11 cellular contexts compared by ENCODE assay signal in genomic region chr2:238321467-238321866, GRCh38. TPM values are rescaled to one million over a fixed set of nuclear protein-coding genes. Genes with fewer than 3 reads are reported as not detected.
DNase-seq lines count a peak whose midpoint lies in the region; ATAC-seq, FAIRE-seq and TF ChIP-seq lines count a peak whose summit lies in the region.
"Had no signal": no experiment of that assay in that cellular context is flagged by ENCODE, and none has a peak within 500 bp of the region (broad histone marks: within the 10 kb centered on the region; RNA-seq: fewer than 3 reads in every experiment).

No MANE protein-coding gene starts in this region.

- peak overlapping the region; percentile 75 for H3K4me3 ChIP-seq in GM23248
- H3K4me3 ChIP-seq in SU-DHL-6 (ENCODE audit: insufficient read depth, low read length, poor library complexity, severe bottlenecking): no peak overlapping the region
- peak overlapping the region; percentile 79 for H3K4me3 ChIP-seq in fibroblast of the aortic adventitia (ENCODE audit: low read depth, low read length)
- H3K4me3 ChIP-seq in gastrocnemius medialis: peak overlapping the region; percentile 65 to 74 (median 66)

- in situ Hi-C loops in GM23248 (cut with MboI) (no loop called here), gastrocnemius medialis (cut with MboI; ENCODE audit: low sequenced_read_pairs in 4 of 4) (no loop called here)

- ATAC-seq in gastrocnemius medialis (no peak), HG02571 (IDR thresholded peaks at IDR 0.05; ENCODE audit: unreplicated experiment) (no peak)

- H3K9me2 ChIP-seq in GM23248 (ENCODE audit: insufficient read depth): no peaks in the 10 kb centered on the region
- no peaks in the 10 kb centered on the region for H3K9me2 ChIP-seq in SU-DHL-6 (replicated peaks; ENCODE audit: insufficient read depth, low read length)

- 69 to 71% methylated on average over 9 of the region's 9 CpGs for WGBS in GM23248 (ENCODE audit: low coverage in 1 of 2, low lambda C conversion rate in 2 of 2, missing lambda C conversion rate in 2 of 2), 2 experiments

- peaks cover 7% of the 10 kb centered on the region for H3K4me1 ChIP-seq in GM23248 (ENCODE audit: insufficient read depth)
- H3K4me1 ChIP-seq in gastrocnemius medialis: peaks cover 21 to 32% of the 10 kb centered on the region in 2 donors

- H2AFZ ChIP-seq in GM23248: peak overlapping the region; percentile 57
- H2AFZ ChIP-seq in SU-DHL-6 (ENCODE audit: low read depth, low read length, severe bottlenecking): no peak overlapping the region

- TF ChIP-seq CTCF in SU-DHL-6 (IDR thresholded peaks at IDR 0.05; ENCODE audit: insufficient read depth, low read length, poor library complexity, severe bottlenecking) (no peak), fibroblast of the aortic adventitia (IDR thresholded peaks at IDR 0.05; ENCODE audit: insufficient read depth, low read length) (no peak), gastrocnemius medialis (IDR thresholded peaks at IDR 0.05 in 4 of 5, conservative IDR thresholded peaks at IDR 0.05 in 1 of 5) (no peak)

- no peak for FAIRE-seq in GM12891 (lab: Jason Lieb, UNC)
- FAIRE-seq: colon had no signal

- H3K27me3 ChIP-seq in GM23248 (replicated peaks; ENCODE audit: insufficient read depth) (no peaks in the 10 kb centered on the region), SU-DHL-6 (ENCODE audit: low read length) (no peaks in the 10 kb centered on the region), gastrocnemius medialis (no peaks in the 10 kb centered on the region)

- no peaks in the 10 kb centered on the region for H3K9me3 ChIP-seq in GM23248 (ENCODE audit: low read depth)
- no peaks in the 10 kb centered on the region for H3K9me3 ChIP-seq in SU-DHL-6 (ENCODE audit: insufficient read depth, low read length)
- no peaks in the 10 kb centered on the region for H3K9me3 ChIP-seq in gastrocnemius medialis

- no peaks in the 10 kb centered on the region for H4K20me1 ChIP-seq in GM23248 (ENCODE audit: insufficient read depth)
- no peaks in the 10 kb centered on the region for H4K20me1 ChIP-seq in SU-DHL-6 (ENCODE audit: low read depth, low read length)

- no peak overlapping the region for H3K27ac ChIP-seq in GM23248
- H3K27ac ChIP-seq in SU-DHL-6 (ENCODE audit: low read depth, low read length): no peak overlapping the region
- H3K27ac ChIP-seq in gastrocnemius medialis: peak overlapping the region; percentile 69 to 82 (median 81)

- H3K79me2 ChIP-seq in GM23248 (ENCODE audit: insufficient read depth): peaks cover 45% of the 10 kb centered on the region
- H3K79me2 ChIP-seq in SU-DHL-6 (ENCODE audit: insufficient read depth, low read length): no peaks in the 10 kb centered on the region

- intact Hi-C loops in gastrocnemius medialis (cut with DNase I; ENCODE audit: low total_unique reads): loop anchor here (5.0 kb wide), 1 partner anchor 74 kb away; no protein-coding TSS in a partner anchor

- DNase-seq in GM23248 (no peak), fibroblast of the aortic adventitia (ENCODE audit: low read depth) (no peak), gastrocnemius medialis (no peak), NCI-H128 (lab: John Stamatoyannopoulos, UW; ENCODE audit: unreplicated experiment) (no peak), GM12891 (ENCODE audit: insufficient read length, low spot score) (no peak), activated gamma-delta T cell treated with Interleukin-2 at 50 U/mL for 16 hours (no peak)
- DNase-seq: NCI-H524 treated with DMSO at 0.1 percent for 48 hours; stimulated activated CD4-positive, alpha-beta T cell treated with anti-CD3 and anti-CD28 coated beads, Interleukin-2, amount 100 ng/mL, for 24 hours had no signal

- TF ChIP-seq POLR2A in gastrocnemius medialis (IDR thresholded peaks at IDR 0.05) (no peak), GM12891 (IDR thresholded peaks at IDR 0.05; ENCODE audit: low read depth, low read length) (no peak)

- no peaks in the 10 kb centered on the region for H3K36me3 ChIP-seq in GM23248 (ENCODE audit: low read depth)
- H3K36me3 ChIP-seq in SU-DHL-6 (ENCODE audit: low read length): no peaks in the 10 kb centered on the region
- no peaks in the 10 kb centered on the region for H3K36me3 ChIP-seq in gastrocnemius medialis

- H3K4me2 ChIP-seq in GM23248 (ENCODE audit: unreplicated experiment) (peak overlapping the region; percentile 81), SU-DHL-6 (ENCODE audit: low read depth, low read length, poor library complexity, severe bottlenecking) (peak overlapping the region; percentile 54)

- H3K9ac ChIP-seq in GM23248 (peak overlapping the region; percentile 73), SU-DHL-6 (ENCODE audit: low read length) (peak overlapping the region; percentile 49; the same call in 1 of the 2 replicates)

- no peaks in the 10 kb centered on the region for H3F3A ChIP-seq in GM23248 (ENCODE audit: insufficient read depth)
- no peaks in the 10 kb centered on the region for H3F3A ChIP-seq in SU-DHL-6 (ENCODE audit: insufficient read depth)

TF ChIP-seq in GM12891, 5 proteins besides CTCF, POLR2A, EP300 and RAD21:
- TF ChIP-seq TAF1 (IDR thresholded peaks at IDR 0.05; ENCODE audit: low read depth, low read length) (no peak), SPI1 (IDR thresholded peaks at IDR 0.05; ENCODE audit: low read depth, low read length) (no peak), PAX5 (IDR thresholded peaks at IDR 0.05; ENCODE audit: insufficient read depth, low read length, severe bottlenecking) (no peak)

RNA-seq across cellular contexts. Expression of gene TRAF3IP1, which starts 1.1 kb away (rescaled TPM):
- total RNA-seq in GM23248 (2014; rRNA removed; shearing (Covaris generic)): 7.2 and 9.5 TPM in 2 replicates
- polyA plus RNA-seq in GM23248 (2016; fragmentation: Nextera tagmentation; extraction: Ambion mirVana): 10.6 and 11.0 TPM in 2 replicates
- total RNA-seq in fibroblast of the aortic adventitia (ENCODE audit: low replicate concordance) (8.4 and 15.9 TPM in 2 replicates), gastrocnemius medialis (10 to 100 TPM in 2 of 4 donors, 1 to 10 TPM in 2; 8.5 to 20.8 (median 10.9) TPM)
- polyA plus RNA-seq in GM12891 (2012; ENCODE audit: low read depth, missing spikeins): 3.3 TPM

RNA-seq across cellular contexts. Expression of gene PER2, which starts 33.1 kb away (rescaled TPM):
- total RNA-seq in GM23248 (2014; rRNA removed; shearing (Covaris generic)): 2.8 and 6.2 TPM in 2 replicates
- 1.6 and 2.3 TPM in 2 replicates for polyA plus RNA-seq in GM23248 (2016; fragmentation: Nextera tagmentation; extraction: Ambion mirVana)
- total RNA-seq in fibroblast of the aortic adventitia (ENCODE audit: low replicate concordance) (1.9 and 10.8 TPM in 2 replicates), gastrocnemius medialis (1 to 10 TPM; 4.1 to 7.5 (median 6.7) TPM)
- 2.0 TPM for polyA plus RNA-seq in GM12891 (2012; ENCODE audit: low read depth, missing spikeins)

Comparison
In these comparisons a context has a peak if more than half of its experiments do, and no peak if none do; other contexts are left out.
1. H3K27ac ChIP-seq: peak in gastrocnemius medialis (4 of 4); none in GM23248 (single experiment) and SU-DHL-6 (single experiment).